In the genomic region with DNA sequence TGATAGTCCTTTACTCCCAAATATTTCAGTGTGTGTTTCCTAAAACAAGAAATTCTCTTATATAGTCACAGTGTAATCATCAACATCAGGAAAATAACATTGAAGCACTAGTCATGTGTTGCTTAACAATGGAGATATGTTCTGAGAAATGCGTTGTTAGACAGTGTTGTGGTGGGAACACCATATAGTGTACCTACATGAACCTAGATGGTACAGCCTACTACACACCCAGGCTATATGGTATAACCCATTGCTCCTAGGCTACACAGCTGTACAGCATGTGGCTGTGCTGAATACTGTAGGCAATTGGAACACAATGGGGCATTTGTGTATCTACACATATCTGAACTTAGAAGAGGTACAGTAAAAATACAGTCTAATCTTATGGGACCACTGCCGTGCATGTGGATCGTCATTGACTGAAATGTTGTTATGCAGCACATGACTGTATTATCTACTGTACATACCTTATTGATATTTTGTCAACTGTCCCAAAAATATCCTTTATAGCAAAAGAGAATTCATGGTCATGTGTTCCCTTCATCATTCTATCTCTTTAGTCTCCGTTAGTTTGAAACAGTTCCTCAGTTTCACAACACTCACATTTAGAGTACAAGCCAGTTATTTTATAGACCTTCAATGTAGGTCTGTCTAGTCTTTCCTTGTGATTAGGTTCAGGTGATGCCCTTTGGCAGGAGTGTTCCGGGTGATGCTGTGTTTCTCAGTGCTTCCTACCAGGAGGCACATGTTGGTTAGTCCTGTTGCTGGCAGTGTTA, we compare ENCODE assay signal across 27 cellular contexts.
"Had no signal": no experiment of that assay in that cellular context is flagged by ENCODE, and none has a peak within 500 bp of the region (broad histone marks: within the 10 kb centered on the region; RNA-seq: fewer than 3 reads in every experiment).

No MANE protein-coding gene starts in this region.

- H3K36me3 Mint-ChIP-seq: activated naive CD4-positive, alpha-beta T cell treated with anti-CD3 and anti-CD28 coated beads, Interleukin-2, amount 10 ng/mL, durations not matched to agents 7 days and 5 days; mesothelial cell of epicardium; naive B cell had no signal

- H3K27me3 ChIP-seq: esophagus muscularis mucosa, pancreas, sigmoid colon, stomach, thyroid gland, upper lobe of left lung, vagina had no signal

- H3K27ac ChIP-seq: esophagus muscularis mucosa, pancreas, psoas muscle, sigmoid colon, stomach, thyroid gland, vagina, WERI-Rb-1 had no signal

- H3K4me1 ChIP-seq: psoas muscle, sigmoid colon, thyroid gland, vagina had no signal

- H3K9me3 Mint-ChIP-seq: activated naive CD4-positive, alpha-beta T cell treated with anti-CD3 and anti-CD28 coated beads, Interleukin-2, amount 10 ng/mL, durations not matched to agents 7 days and 5 days; activated T-helper 1 cell treated with anti-CD3 and anti-CD28 coated beads, Interleukin-12 subunit alpha, Interleukin-12 subunit beta, Interleukin-2, Interleukin-4 antibody, amounts not matched to agents 30 ng/mL and 10 ng/mL and 1 ng/mL, durations not matched to agents 14 hours and 24 hours and 36 hours; central memory CD8-positive, alpha-beta T cell; dendritic cell treated with granulocyte-macrophage colony-stimulating factor and Interleukin-4, amounts not matched to agents 40 ng/mL and 50 ng/mL, for 4 days; mesothelial cell of epicardium; naive B cell; nephron progenitor cell; stimulated activated naive B cell treated with anti-CD40 and anti-IgM and Interleukin-4, amounts not matched to agents 10 μg/mL and 1 μg/mL and 100 μg/mL, for 72 hours had no signal

- H3K4me3 Mint-ChIP-seq: activated naive CD4-positive, alpha-beta T cell treated with anti-CD3 and anti-CD28 coated beads, Interleukin-2, amount 10 ng/mL, durations not matched to agents 7 days and 5 days; activated T-helper 1 cell treated with anti-CD3 and anti-CD28 coated beads, Interleukin-12 subunit alpha, Interleukin-12 subunit beta, Interleukin-2, Interleukin-4 antibody, amounts not matched to agents 30 ng/mL and 10 ng/mL and 1 ng/mL, durations not matched to agents 14 hours and 24 hours and 36 hours; central memory CD8-positive, alpha-beta T cell; dendritic cell treated with granulocyte-macrophage colony-stimulating factor and Interleukin-4, amounts not matched to agents 40 ng/mL and 50 ng/mL, for 4 days; mesothelial cell of epicardium; naive B cell; nephron progenitor cell; stimulated activated naive B cell treated with anti-CD40 and anti-IgM and Interleukin-4, amounts not matched to agents 10 μg/mL and 1 μg/mL and 100 μg/mL, for 72 hours; T-helper 17 cell had no signal

- ATAC-seq: activated CD4-positive, CD25-positive, alpha-beta regulatory T cell treated with anti-CD3 and anti-CD28 coated beads, Interleukin-2, amount 50 U/mL, for 24 hours; left ventricle myocardium superior; pancreas; psoas muscle; stimulated activated naive B cell treated with anti-CD40 and anti-IgM and Interleukin-4, amounts not matched to agents 10 μg/mL and 1 μg/mL and 100 μg/mL, for 72 hours; T-helper 17 cell had no signal

- H3K4me3 ChIP-seq: esophagus muscularis mucosa, pancreas, psoas muscle, sigmoid colon, stomach, thyroid gland, upper lobe of left lung, vagina had no signal

- H3K4me1 Mint-ChIP-seq: activated naive CD4-positive, alpha-beta T cell treated with anti-CD3 and anti-CD28 coated beads, Interleukin-2, amount 10 ng/mL, durations not matched to agents 7 days and 5 days had no signal

- DNase-seq: activated CD4-positive, alpha-beta T cell treated with anti-CD3 and anti-CD28 coated beads for 48 hours; activated CD4-positive, alpha-beta T cell treated with anti-CD3 and anti-CD28 coated beads, Interleukin-2, amount 50 U/mL, for 48 hours; activated CD8-positive, alpha-beta memory T cell treated with anti-CD3 and anti-CD28 coated beads for 24 hours; activated effector memory CD4-positive, alpha-beta T cell treated with anti-CD3 and anti-CD28 coated beads, Interleukin-2, amount 50 U/mL, for 16 hours; activated naive CD4-positive, alpha-beta T cell treated with anti-CD3 and anti-CD28 coated beads, Interleukin-2, amount 10 ng/mL, durations not matched to agents 7 days and 5 days; left ventricle myocardium superior; naive B cell; nephron progenitor cell; pancreas; psoas muscle; sigmoid colon; small intestine; stimulated activated CD4-positive, alpha-beta T cell treated with anti-CD3 and anti-CD28 coated beads, Interleukin-1b, Interleukin-23, amount 100 ng/mL, for 48 hours; stimulated activated naive B cell treated with anti-CD40 and anti-IgM and Interleukin-4, amounts not matched to agents 10 μg/mL and 1 μg/mL and 100 μg/mL, for 72 hours; stomach; T-helper 17 cell; T1000; thyroid gland; upper lobe of left lung; WERI-Rb-1 had no signal

- H3K27ac Mint-ChIP-seq: activated naive CD4-positive, alpha-beta T cell treated with anti-CD3 and anti-CD28 coated beads, Interleukin-2, amount 10 ng/mL, durations not matched to agents 7 days and 5 days; activated T-helper 1 cell treated with anti-CD3 and anti-CD28 coated beads, Interleukin-12 subunit alpha, Interleukin-12 subunit beta, Interleukin-2, Interleukin-4 antibody, amounts not matched to agents 30 ng/mL and 10 ng/mL and 1 ng/mL, durations not matched to agents 14 hours and 24 hours and 36 hours; dendritic cell treated with granulocyte-macrophage colony-stimulating factor and Interleukin-4, amounts not matched to agents 40 ng/mL and 50 ng/mL, for 4 days; mesothelial cell of epicardium; nephron progenitor cell; stimulated activated naive B cell treated with anti-CD40 and anti-IgM and Interleukin-4, amounts not matched to agents 10 μg/mL and 1 μg/mL and 100 μg/mL, for 72 hours; T-helper 17 cell had no signal

- H3K27me3 Mint-ChIP-seq: activated naive CD4-positive, alpha-beta T cell treated with anti-CD3 and anti-CD28 coated beads, Interleukin-2, amount 10 ng/mL, durations not matched to agents 7 days and 5 days; central memory CD8-positive, alpha-beta T cell; dendritic cell treated with granulocyte-macrophage colony-stimulating factor and Interleukin-4, amounts not matched to agents 40 ng/mL and 50 ng/mL, for 4 days; naive B cell; stimulated activated naive B cell treated with anti-CD40 and anti-IgM and Interleukin-4, amounts not matched to agents 10 μg/mL and 1 μg/mL and 100 μg/mL, for 72 hours; T-helper 17 cell had no signal

- H3K9me3 ChIP-seq: esophagus muscularis mucosa, pancreas, psoas muscle, sigmoid colon, stomach, thyroid gland, upper lobe of left lung, vagina had no signal

- H3K36me3 ChIP-seq: esophagus muscularis mucosa, pancreas, sigmoid colon, thyroid gland, upper lobe of left lung, vagina, WERI-Rb-1 had no signal
